1 cellular context compared by ENCODE assay signal in the genomic region with DNA sequence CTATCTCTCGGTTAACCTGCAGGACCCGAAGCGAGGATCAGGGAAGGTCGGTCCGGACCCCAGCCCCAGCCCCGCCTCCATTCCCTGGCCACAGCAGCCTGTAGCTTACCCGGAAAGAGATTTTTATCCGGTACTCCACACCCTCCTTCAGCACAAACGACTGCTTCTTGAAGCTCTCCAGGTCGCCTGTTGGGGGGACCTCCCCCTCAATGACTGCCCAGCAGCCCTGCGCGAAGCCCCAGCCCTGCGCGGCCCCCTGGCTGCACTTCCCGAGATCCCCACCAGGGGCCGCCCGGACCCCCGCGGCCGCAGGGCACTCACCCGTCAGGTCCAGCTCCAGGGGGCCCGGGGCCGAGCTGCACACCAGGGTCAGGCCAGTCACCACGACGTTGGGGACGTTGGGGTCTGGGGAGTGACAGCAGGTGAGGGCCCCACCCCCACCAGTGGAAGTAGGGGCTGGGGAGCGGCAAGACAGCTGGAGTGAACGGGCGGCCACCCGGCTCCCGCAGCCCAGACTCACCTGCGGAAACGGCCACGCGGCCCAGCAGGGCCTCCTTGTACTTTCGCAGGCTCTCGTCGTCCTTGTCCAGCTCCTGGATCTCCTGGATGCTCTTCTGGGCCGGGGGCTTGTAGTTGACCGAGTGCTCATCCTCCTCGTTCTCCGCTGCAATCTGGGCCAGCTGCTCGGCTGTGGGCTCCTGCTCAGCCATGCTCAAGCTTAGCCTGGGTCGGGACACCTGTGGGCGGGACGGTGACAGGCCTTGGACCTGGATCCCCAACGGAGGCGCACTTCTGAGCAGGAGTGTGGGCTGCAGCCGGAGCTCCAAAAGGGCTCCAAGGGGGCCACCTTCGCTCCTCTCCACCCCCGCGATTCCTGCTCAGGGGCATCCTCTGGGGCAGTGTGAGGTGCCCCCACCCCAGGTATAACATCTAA.
TF ChIP-seq lines count a peak whose summit lies in the region.

No MANE protein-coding gene starts in this region.

TF ChIP-seq in K562, 482 proteins besides CTCF, POLR2A, EP300 and RAD21 (continued from another document and continues in another):
- TF ChIP-seq, protein P1, sequence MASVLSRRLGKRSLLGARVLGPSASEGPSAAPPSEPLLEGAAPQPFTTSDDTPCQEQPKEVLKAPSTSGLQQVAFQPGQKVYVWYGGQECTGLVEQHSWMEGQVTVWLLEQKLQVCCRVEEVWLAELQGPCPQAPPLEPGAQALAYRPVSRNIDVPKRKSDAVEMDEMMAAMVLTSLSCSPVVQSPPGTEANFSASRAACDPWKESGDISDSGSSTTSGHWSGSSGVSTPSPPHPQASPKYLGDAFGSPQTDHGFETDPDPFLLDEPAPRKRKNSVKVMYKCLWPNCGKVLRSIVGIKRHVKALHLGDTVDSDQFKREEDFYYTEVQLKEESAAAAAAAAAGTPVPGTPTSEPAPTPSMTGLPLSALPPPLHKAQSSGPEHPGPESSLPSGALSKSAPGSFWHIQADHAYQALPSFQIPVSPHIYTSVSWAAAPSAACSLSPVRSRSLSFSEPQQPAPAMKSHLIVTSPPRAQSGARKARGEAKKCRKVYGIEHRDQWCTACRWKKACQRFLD (CRISPR knock-in tag; IDR thresholded peaks at IDR 0.05), result no peak
- TF ChIP-seq, protein P2, sequence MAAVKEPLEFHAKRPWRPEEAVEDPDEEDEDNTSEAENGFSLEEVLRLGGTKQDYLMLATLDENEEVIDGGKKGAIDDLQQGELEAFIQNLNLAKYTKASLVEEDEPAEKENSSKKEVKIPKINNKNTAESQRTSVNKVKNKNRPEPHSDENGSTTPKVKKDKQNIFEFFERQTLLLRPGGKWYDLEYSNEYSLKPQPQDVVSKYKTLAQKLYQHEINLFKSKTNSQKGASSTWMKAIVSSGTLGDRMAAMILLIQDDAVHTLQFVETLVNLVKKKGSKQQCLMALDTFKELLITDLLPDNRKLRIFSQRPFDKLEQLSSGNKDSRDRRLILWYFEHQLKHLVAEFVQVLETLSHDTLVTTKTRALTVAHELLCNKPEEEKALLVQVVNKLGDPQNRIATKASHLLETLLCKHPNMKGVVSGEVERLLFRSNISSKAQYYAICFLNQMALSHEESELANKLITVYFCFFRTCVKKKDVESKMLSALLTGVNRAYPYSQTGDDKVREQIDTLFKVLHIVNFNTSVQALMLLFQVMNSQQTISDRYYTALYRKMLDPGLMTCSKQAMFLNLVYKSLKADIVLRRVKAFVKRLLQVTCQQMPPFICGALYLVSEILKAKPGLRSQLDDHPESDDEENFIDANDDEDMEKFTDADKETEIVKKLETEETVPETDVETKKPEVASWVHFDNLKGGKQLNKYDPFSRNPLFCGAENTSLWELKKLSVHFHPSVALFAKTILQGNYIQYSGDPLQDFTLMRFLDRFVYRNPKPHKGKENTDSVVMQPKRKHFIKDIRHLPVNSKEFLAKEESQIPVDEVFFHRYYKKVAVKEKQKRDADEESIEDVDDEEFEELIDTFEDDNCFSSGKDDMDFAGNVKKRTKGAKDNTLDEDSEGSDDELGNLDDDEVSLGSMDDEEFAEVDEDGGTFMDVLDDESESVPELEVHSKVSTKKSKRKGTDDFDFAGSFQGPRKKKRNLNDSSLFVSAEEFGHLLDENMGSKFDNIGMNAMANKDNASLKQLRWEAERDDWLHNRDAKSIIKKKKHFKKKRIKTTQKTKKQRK (IDR thresholded peaks at IDR 0.05; ENCODE audit: borderline replicate concordance, low read depth, low read length), result no peak
- TF ChIP-seq SMARCE1 (IDR thresholded peaks at IDR 0.05) (no peak), RBM17 (IDR thresholded peaks at IDR 0.05; ENCODE audit: borderline replicate concordance, low read depth, low read length) (no peak), CTBP1 (IDR thresholded peaks at IDR 0.05; ENCODE audit: borderline replicate concordance) (0 out of 2 replicates have a peak, but pooled peaks have one; percentile 30), MTA3 (IDR thresholded peaks at IDR 0.05; ENCODE audit: borderline replicate concordance) (no peak; the same call in 1 of the 2 replicates), EGR1 (conservative IDR thresholded peaks at IDR 0.05) (peak; percentile 50), ZNF133 (CRISPR knock-in tag; IDR thresholded peaks at IDR 0.05) (no peak), ETV1 (tag; conservative IDR thresholded peaks at IDR 0.05; ENCODE audit: low read depth) (no peak), DACH1 (IDR thresholded peaks at IDR 0.05; ENCODE audit: partially characterized antibody) (peak; percentile 8), NR2C2 (CRISPR knock-in tag; IDR thresholded peaks at IDR 0.05) (no peak), NR2C2 (tag; IDR thresholded peaks at IDR 0.05) (no peak), ZNF212 (CRISPR knock-in tag; IDR thresholded peaks at IDR 0.05) (no peak), ZNF121 (CRISPR knock-in tag; conservative IDR thresholded peaks at IDR 0.05) (no peak), LCOR (CRISPR knock-in tag; IDR thresholded peaks at IDR 0.05) (no peak; the same call in 1 of the 2 replicates), HNRNPUL1 (IDR thresholded peaks at IDR 0.05; ENCODE audit: low read length) (no peak), RFX7 (CRISPR knock-in tag; IDR thresholded peaks at IDR 0.05) (no peak), CCNT2 (IDR thresholded peaks at IDR 0.05; ENCODE audit: borderline replicate concordance, extremely low read depth, insufficient read length, low read depth, low read length) (peak; percentile 27), ZNF146 (CRISPR knock-in tag; IDR thresholded peaks at IDR 0.05; ENCODE audit: unreplicated experiment) (no peak), ZNF239 (CRISPR knock-in tag; IDR thresholded peaks at IDR 0.05) (no peak), ZSCAN29 (IDR thresholded peaks at IDR 0.05) (no peak), SMC3 (conservative IDR thresholded peaks at IDR 0.05; ENCODE audit: insufficient read depth, low read depth, low read length) (peak; percentile 63), PURB (CRISPR knock-in tag; IDR thresholded peaks at IDR 0.05; ENCODE audit: low read depth) (no peak), ZNF507 (tag; conservative IDR thresholded peaks at IDR 0.05) (no peak), CREB1 (IDR thresholded peaks at IDR 0.05) (no peak), CREB1 (CRISPR knock-in tag; IDR thresholded peaks at IDR 0.05) (no peak), MCM5 (IDR thresholded peaks at IDR 0.05; ENCODE audit: low read depth) (no peak), CCAR2 (IDR thresholded peaks at IDR 0.05; ENCODE audit: low read depth, low read length) (no peak), TBL1XR1 (IDR thresholded peaks at IDR 0.05; ENCODE audit: low read length in 2 of 2) (no peak)
- TF ChIP-seq, protein P3, sequence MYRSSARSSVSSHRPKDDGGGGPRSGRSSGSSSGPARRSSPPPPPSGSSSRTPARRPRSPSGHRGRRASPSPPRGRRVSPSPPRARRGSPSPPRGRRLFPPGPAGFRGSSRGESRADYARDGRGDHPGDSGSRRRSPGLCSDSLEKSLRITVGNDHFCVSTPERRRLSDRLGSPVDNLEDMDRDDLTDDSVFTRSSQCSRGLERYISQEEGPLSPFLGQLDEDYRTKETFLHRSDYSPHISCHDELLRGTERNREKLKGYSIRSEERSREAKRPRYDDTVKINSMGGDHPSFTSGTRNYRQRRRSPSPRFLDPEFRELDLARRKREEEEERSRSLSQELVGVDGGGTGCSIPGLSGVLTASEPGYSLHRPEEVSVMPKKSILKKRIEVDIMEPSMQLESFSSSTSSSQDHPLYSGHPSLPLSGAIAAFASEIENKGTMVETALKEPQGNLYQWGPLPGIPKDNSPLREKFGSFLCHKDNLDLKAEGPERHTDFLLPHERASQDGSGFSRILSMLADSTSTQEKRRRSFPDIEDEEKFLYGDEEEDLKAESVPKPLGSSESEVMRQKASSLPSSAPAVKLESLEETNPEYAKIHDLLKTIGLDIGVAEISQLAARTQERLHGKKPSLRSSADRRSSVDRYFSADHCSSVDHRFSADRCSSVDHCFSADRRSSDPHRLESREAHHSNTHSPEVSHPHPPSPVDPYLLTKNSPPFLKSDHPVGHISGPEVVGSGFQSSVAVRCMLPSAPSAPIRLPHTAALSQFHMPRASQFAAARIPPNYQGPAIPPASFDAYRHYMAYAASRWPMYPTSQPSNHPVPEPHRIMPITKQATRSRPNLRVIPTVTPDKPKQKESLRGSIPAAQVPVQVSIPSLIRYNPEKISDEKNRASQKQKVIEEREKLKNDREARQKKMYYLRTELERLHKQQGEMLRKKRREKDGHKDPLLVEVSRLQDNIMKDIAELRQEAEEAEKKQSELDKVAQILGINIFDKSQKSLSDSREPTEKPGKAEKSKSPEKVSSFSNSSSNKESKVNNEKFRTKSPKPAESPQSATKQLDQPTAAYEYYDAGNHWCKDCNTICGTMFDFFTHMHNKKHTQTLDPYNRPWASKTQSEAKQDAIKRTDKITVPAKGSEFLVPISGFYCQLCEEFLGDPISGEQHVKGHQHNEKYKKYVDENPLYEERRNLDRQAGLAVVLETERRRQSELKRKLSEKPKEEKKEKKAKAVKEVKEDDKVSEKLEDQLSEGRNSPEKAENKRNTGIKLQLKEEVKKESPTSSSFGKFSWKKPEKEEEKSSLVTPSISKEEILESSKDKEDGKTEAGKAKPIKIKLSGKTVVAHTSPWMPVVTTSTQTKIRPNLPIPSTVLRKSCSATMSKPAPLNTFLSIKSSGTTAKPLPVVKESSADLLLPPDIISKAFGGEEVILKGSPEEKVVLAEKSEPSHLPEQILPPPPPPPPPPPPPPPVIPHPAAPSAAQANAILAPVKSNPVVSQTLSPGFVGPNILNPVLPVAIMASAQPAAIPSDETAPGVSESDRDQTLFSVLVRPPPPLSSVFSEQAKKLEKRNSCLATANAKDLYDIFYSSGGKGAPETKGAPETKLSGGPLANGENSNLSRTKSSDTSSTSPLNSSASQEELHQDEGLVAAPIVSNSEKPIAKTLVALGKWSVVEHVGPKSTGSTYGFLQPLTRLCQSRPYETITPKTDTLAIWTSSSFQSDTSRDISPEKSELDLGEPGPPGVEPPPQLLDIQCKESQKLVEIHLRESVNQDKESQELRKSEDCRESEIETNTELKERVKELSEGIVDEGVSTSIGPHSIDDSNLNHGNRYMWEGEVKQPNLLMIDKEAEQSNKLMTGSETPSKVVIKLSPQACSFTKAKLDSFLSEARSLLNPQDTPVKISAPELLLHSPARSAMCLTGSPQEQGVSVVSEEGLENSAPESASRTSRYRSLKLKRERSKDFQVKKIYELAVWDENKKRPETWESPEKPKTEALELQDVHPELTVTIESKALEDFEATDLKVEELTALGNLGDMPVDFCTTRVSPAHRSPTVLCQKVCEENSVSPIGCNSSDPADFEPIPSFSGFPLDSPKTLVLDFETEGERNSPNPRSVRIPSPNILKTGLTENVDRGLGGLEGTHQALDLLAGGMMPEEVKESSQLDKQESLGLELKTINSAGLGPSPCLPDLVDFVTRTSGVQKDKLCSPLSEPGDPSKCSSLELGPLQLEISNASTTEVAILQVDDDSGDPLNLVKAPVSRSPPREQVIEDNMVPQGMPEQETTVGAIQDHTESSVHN (IDR thresholded peaks at IDR 0.05; ENCODE audit: borderline replicate concordance in 1 of 2, low read depth in 1 of 2), result no peak
- TF ChIP-seq, protein P4, sequence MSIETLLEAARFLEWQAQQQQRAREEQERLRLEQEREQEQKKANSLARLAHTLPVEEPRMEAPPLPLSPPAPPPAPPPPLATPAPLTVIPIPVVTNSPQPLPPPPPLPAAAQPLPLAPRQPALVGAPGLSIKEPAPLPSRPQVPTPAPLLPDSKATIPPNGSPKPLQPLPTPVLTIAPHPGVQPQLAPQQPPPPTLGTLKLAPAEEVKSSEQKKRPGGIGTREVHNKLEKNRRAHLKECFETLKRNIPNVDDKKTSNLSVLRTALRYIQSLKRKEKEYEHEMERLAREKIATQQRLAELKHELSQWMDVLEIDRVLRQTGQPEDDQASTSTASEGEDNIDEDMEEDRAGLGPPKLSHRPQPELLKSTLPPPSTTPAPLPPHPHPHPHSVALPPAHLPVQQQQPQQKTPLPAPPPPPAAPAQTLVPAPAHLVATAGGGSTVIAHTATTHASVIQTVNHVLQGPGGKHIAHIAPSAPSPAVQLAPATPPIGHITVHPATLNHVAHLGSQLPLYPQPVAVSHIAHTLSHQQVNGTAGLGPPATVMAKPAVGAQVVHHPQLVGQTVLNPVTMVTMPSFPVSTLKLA (conservative IDR thresholded peaks at IDR 0.05), result peak in 1 of 2 experiments; percentile 42; a peak in 2 of 4 replicates
- TF ChIP-seq, protein P5, sequence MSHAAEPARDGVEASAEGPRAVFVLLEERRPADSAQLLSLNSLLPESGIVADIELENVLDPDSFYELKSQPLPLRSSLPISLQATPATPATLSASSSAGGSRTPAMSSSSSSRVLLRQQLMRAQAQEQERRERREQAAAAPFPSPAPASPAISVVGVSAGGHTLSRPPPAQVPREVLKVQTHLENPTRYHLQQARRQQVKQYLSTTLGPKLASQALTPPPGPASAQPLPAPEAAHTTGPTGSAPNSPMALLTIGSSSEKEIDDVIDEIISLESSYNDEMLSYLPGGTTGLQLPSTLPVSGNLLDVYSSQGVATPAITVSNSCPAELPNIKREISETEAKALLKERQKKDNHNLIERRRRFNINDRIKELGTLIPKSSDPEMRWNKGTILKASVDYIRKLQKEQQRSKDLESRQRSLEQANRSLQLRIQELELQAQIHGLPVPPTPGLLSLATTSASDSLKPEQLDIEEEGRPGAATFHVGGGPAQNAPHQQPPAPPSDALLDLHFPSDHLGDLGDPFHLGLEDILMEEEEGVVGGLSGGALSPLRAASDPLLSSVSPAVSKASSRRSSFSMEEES (CRISPR knock-in tag; IDR thresholded peaks at IDR 0.05), result no peak
- TF ChIP-seq, protein P6, sequence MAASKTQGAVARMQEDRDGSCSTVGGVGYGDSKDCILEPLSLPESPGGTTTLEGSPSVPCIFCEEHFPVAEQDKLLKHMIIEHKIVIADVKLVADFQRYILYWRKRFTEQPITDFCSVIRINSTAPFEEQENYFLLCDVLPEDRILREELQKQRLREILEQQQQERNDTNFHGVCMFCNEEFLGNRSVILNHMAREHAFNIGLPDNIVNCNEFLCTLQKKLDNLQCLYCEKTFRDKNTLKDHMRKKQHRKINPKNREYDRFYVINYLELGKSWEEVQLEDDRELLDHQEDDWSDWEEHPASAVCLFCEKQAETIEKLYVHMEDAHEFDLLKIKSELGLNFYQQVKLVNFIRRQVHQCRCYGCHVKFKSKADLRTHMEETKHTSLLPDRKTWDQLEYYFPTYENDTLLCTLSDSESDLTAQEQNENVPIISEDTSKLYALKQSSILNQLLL (CRISPR knock-in tag; IDR thresholded peaks at IDR 0.05; ENCODE audit: borderline replicate concordance), result no peak
- TF ChIP-seq, protein P7, sequence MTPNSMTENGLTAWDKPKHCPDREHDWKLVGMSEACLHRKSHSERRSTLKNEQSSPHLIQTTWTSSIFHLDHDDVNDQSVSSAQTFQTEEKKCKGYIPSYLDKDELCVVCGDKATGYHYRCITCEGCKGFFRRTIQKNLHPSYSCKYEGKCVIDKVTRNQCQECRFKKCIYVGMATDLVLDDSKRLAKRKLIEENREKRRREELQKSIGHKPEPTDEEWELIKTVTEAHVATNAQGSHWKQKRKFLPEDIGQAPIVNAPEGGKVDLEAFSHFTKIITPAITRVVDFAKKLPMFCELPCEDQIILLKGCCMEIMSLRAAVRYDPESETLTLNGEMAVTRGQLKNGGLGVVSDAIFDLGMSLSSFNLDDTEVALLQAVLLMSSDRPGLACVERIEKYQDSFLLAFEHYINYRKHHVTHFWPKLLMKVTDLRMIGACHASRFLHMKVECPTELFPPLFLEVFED (CRISPR knock-in tag; conservative IDR thresholded peaks at IDR 0.05), result no peak
- TF ChIP-seq, protein P8, sequence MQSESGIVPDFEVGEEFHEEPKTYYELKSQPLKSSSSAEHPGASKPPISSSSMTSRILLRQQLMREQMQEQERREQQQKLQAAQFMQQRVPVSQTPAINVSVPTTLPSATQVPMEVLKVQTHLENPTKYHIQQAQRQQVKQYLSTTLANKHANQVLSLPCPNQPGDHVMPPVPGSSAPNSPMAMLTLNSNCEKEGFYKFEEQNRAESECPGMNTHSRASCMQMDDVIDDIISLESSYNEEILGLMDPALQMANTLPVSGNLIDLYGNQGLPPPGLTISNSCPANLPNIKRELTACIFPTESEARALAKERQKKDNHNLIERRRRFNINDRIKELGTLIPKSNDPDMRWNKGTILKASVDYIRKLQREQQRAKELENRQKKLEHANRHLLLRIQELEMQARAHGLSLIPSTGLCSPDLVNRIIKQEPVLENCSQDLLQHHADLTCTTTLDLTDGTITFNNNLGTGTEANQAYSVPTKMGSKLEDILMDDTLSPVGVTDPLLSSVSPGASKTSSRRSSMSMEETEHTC (IDR thresholded peaks at IDR 0.05), result no peak
